Comparison of ENCODE assay signal across 23 cellular contexts in genomic region chr13:108963276-108963810, GRCh38.
"Had no signal": no experiment of that assay in that cellular context is flagged by ENCODE, and none has a peak within 500 bp of the region (broad histone marks: within the 10 kb centered on the region; RNA-seq: fewer than 3 reads in every experiment).

No MANE protein-coding gene starts in this region.

- H3K4me1 Mint-ChIP-seq: activated B cell treated with CpG ODN at 0.5 μM for 24 hours; activated CD4-positive, alpha-beta T cell treated with anti-CD3 and anti-CD28 coated beads for 36 hours; activated naive CD8-positive, alpha-beta T cell treated with anti-CD3 and anti-CD28 coated beads, Interleukin-2, amount 10 ng/mL, durations not matched to agents 7 days and 5 days; naive thymus-derived CD8-positive, alpha-beta T cell had no signal

- H3K27me3 ChIP-seq: body of pancreas, cardiac muscle cell, left lung, sigmoid colon, testis, vagina had no signal

- ATAC-seq: activated CD4-positive, alpha-beta T cell treated with anti-CD3 and anti-CD28 coated beads for 36 hours; activated T-cell treated with anti-CD3 and anti-CD28 coated beads, Interleukin-2, amount 50 U/mL, for 4 hours; body of pancreas; left lung; naive thymus-derived CD8-positive, alpha-beta T cell; stimulated activated naive B cell treated with anti-CD40 and anti-IgM and Interleukin-4, amounts not matched to agents 10 μg/mL and 1 μg/mL and 100 μg/mL, for 72 hours had no signal

- H3K9me3 ChIP-seq: body of pancreas, left lung, sigmoid colon, testis, vagina had no signal

- H3K4me1 ChIP-seq: body of pancreas, left lung, sigmoid colon, testis, vagina had no signal

- H3K27ac Mint-ChIP-seq: activated B cell treated with CpG ODN at 0.5 μM for 24 hours; activated CD4-positive, alpha-beta T cell treated with anti-CD3 and anti-CD28 coated beads for 36 hours; activated naive CD4-positive, alpha-beta T cell treated with anti-CD3 and anti-CD28 coated beads for 36 hours; activated naive CD8-positive, alpha-beta T cell treated with anti-CD3 and anti-CD28 coated beads, Interleukin-2, amount 10 ng/mL, durations not matched to agents 7 days and 5 days; mesothelial cell of epicardium; naive thymus-derived CD8-positive, alpha-beta T cell; stimulated activated naive B cell treated with anti-CD40 and anti-IgM and Interleukin-4, amounts not matched to agents 10 μg/mL and 1 μg/mL and 100 μg/mL, for 72 hours; T-helper 2 cell treated with Interferon-gamma antibody and Interleukin-4, amounts not matched to agents 5 μg/mL and 100 μg/mL, for 36 hours; type B pancreatic cell had no signal

- H3K36me3 Mint-ChIP-seq: activated naive CD8-positive, alpha-beta T cell treated with anti-CD3 and anti-CD28 coated beads, Interleukin-2, amount 10 ng/mL, durations not matched to agents 7 days and 5 days; mesothelial cell of epicardium; naive thymus-derived CD8-positive, alpha-beta T cell; stimulated activated naive B cell treated with anti-CD40 and anti-IgM and Interleukin-4, amounts not matched to agents 10 μg/mL and 1 μg/mL and 100 μg/mL, for 72 hours; type B pancreatic cell had no signal

- H3K9me3 Mint-ChIP-seq: activated B cell treated with CpG ODN at 0.5 μM for 24 hours; activated naive CD4-positive, alpha-beta T cell treated with anti-CD3 and anti-CD28 coated beads for 36 hours; activated naive CD8-positive, alpha-beta T cell treated with anti-CD3 and anti-CD28 coated beads, Interleukin-2, amount 10 ng/mL, durations not matched to agents 7 days and 5 days; activated T-cell treated with anti-CD3 and anti-CD28 coated beads, Interleukin-2, amount 50 U/mL, for 4 hours; mesothelial cell of epicardium; naive thymus-derived CD8-positive, alpha-beta T cell; stimulated activated naive B cell treated with anti-CD40 and anti-IgM and Interleukin-4, amounts not matched to agents 10 μg/mL and 1 μg/mL and 100 μg/mL, for 72 hours; T-helper 2 cell treated with Interferon-gamma antibody and Interleukin-4, amounts not matched to agents 5 μg/mL and 100 μg/mL, for 36 hours; type B pancreatic cell had no signal

- DNase-seq: activated B cell treated with CpG ODN at 0.5 μM for 24 hours; activated CD4-positive, alpha-beta T cell treated with anti-CD3 and anti-CD28 coated beads for 36 hours; activated CD4-positive, alpha-beta T cell treated with anti-CD3 and anti-CD28 coated beads, Interleukin-2, amount 50 U/mL, for 4 hours; activated CD8-positive, alpha-beta memory T cell treated with anti-CD3 and anti-CD28 coated beads, Interleukin-2, amount 50 U/mL, for 48 hours; activated naive CD4-positive, alpha-beta T cell treated with anti-CD3 and anti-CD28 coated beads for 36 hours; activated naive CD8-positive, alpha-beta T cell treated with anti-CD3 and anti-CD28 coated beads, Interleukin-2, amount 10 ng/mL, durations not matched to agents 7 days and 5 days; activated T-cell treated with anti-CD3 and anti-CD28 coated beads, Interleukin-2, amount 50 U/mL, for 4 hours; amygdala; body of pancreas; effector CD4-positive, alpha-beta T cell; left lung; naive thymus-derived CD8-positive, alpha-beta T cell; sigmoid colon; stimulated activated CD4-positive, alpha-beta T cell treated with anti-CD3 and anti-CD28 coated beads, Interleukin-15, amount 100 ng/mL, for 24 hours; stimulated activated naive B cell treated with anti-CD40 and anti-IgM and Interleukin-4, amounts not matched to agents 10 μg/mL and 1 μg/mL and 100 μg/mL, for 72 hours; testis had no signal

- H3K4me3 ChIP-seq: body of pancreas, cardiac muscle cell, left lung, lung, sigmoid colon, smooth muscle cell, testis, vagina had no signal

- H3K27ac ChIP-seq: body of pancreas, cardiac muscle cell, left lung, sigmoid colon, testis, vagina had no signal

- H3K4me3 Mint-ChIP-seq: activated B cell treated with CpG ODN at 0.5 μM for 24 hours; activated CD4-positive, alpha-beta T cell treated with anti-CD3 and anti-CD28 coated beads for 36 hours; activated naive CD4-positive, alpha-beta T cell treated with anti-CD3 and anti-CD28 coated beads for 36 hours; activated naive CD8-positive, alpha-beta T cell treated with anti-CD3 and anti-CD28 coated beads, Interleukin-2, amount 10 ng/mL, durations not matched to agents 7 days and 5 days; activated T-cell treated with anti-CD3 and anti-CD28 coated beads, Interleukin-2, amount 50 U/mL, for 4 hours; mesothelial cell of epicardium; naive thymus-derived CD8-positive, alpha-beta T cell; stimulated activated naive B cell treated with anti-CD40 and anti-IgM and Interleukin-4, amounts not matched to agents 10 μg/mL and 1 μg/mL and 100 μg/mL, for 72 hours; T-helper 2 cell treated with Interferon-gamma antibody and Interleukin-4, amounts not matched to agents 5 μg/mL and 100 μg/mL, for 36 hours; type B pancreatic cell had no signal

- H3K36me3 ChIP-seq: cardiac muscle cell, left lung, sigmoid colon, vagina had no signal
